1 cellular context compared by ENCODE assay signal in the genomic region with DNA sequence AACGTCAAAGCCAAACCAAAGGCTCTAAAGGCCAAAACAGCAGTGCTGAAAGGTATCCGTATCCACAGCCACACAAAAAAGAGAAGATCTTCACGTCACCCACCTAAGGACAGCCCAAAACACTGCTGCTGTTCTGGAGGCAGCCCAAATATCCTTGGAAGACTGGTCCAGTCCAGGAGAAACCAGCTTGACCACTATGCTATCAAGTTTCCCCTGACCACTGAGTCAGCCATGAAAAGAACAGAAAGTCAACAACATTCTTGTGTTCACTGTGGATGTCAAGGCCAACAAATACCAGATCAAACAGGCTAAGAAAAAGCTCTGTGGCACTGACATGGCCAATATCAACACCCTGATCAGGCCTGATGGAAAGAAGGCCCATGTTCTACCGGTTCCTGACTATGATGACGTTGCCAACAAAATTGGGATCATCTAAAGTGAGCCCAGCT.
TF ChIP-seq lines count a peak whose summit lies in the region.

No MANE protein-coding gene starts in this region.

TF ChIP-seq in HepG2, 621 proteins besides CTCF, POLR2A, EP300 and RAD21 (continued from another document and continues in another):
- TF ChIP-seq PBX3 (CRISPR knock-in tag; IDR thresholded peaks at IDR 0.05; ENCODE audit: borderline replicate concordance) (no peak), ZNF512 (CRISPR knock-in tag; IDR thresholded peaks at IDR 0.05) (no peak), ARNT2 (CRISPR knock-in tag; IDR thresholded peaks at IDR 0.05; ENCODE audit: low read depth) (no peak), ZFX (CRISPR knock-in tag; IDR thresholded peaks at IDR 0.05; ENCODE audit: low read depth) (peak; percentile 65), ZNF788 (CRISPR knock-in tag; IDR thresholded peaks at IDR 0.05; ENCODE audit: borderline replicate concordance) (peak; percentile 45; the same call in 1 of the 2 replicates), CREB3 (CRISPR knock-in tag; IDR thresholded peaks at IDR 0.05) (no peak), USF2 (IDR thresholded peaks at IDR 0.05; ENCODE audit: low read depth, low read length) (no peak), USF2 (CRISPR knock-in tag; IDR thresholded peaks at IDR 0.05; ENCODE audit: borderline replicate concordance) (no peak), NR2C2 (CRISPR knock-in tag; IDR thresholded peaks at IDR 0.05; ENCODE audit: borderline replicate concordance) (peak; percentile 23; the same call in 1 of the 2 replicates), TAF1 (CRISPR knock-in tag; IDR thresholded peaks at IDR 0.05) (no peak), RCOR2 (CRISPR knock-in tag; IDR thresholded peaks at IDR 0.05) (peak; percentile 86), TCF7 (IDR thresholded peaks at IDR 0.05; ENCODE audit: low read depth) (peak; percentile 92), MEIS2 (CRISPR knock-in tag; IDR thresholded peaks at IDR 0.05) (peak; percentile 83; the same call in 1 of the 2 replicates), HIC2 (CRISPR knock-in tag; IDR thresholded peaks at IDR 0.05; ENCODE audit: low read depth) (0 out of 2 replicates have a peak, but pooled peaks have one; percentile 24), ZBTB21 (CRISPR knock-in tag; IDR thresholded peaks at IDR 0.05) (no peak; the same call in 1 of the 2 replicates), ZNF180 (CRISPR knock-in tag; IDR thresholded peaks at IDR 0.05; ENCODE audit: borderline replicate concordance, low read depth) (no peak), NR2F6 (IDR thresholded peaks at IDR 0.05) (peak; percentile 82), NR2F6 (CRISPR knock-in tag; IDR thresholded peaks at IDR 0.05) (peak; percentile 94), ETV5 (CRISPR knock-in tag; IDR thresholded peaks at IDR 0.05; ENCODE audit: borderline replicate concordance) (peak; percentile 41; the same call in 1 of the 2 replicates), ZNF501 (CRISPR knock-in tag; IDR thresholded peaks at IDR 0.05) (peak; percentile 66)
- TF ChIP-seq, protein P1, sequence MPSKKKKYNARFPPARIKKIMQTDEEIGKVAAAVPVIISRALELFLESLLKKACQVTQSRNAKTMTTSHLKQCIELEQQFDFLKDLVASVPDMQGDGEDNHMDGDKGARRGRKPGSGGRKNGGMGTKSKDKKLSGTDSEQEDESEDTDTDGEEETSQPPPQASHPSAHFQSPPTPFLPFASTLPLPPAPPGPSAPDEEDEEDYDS (CRISPR knock-in tag; IDR thresholded peaks at IDR 0.05): peak; percentile 54; the same call in 1 of the 2 replicates
- TF ChIP-seq, protein P2, sequence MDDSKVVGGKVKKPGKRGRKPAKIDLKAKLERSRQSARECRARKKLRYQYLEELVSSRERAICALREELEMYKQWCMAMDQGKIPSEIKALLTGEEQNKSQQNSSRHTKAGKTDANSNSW (CRISPR knock-in tag; IDR thresholded peaks at IDR 0.05; ENCODE audit: borderline replicate concordance): no peak
- TF ChIP-seq, protein P3, sequence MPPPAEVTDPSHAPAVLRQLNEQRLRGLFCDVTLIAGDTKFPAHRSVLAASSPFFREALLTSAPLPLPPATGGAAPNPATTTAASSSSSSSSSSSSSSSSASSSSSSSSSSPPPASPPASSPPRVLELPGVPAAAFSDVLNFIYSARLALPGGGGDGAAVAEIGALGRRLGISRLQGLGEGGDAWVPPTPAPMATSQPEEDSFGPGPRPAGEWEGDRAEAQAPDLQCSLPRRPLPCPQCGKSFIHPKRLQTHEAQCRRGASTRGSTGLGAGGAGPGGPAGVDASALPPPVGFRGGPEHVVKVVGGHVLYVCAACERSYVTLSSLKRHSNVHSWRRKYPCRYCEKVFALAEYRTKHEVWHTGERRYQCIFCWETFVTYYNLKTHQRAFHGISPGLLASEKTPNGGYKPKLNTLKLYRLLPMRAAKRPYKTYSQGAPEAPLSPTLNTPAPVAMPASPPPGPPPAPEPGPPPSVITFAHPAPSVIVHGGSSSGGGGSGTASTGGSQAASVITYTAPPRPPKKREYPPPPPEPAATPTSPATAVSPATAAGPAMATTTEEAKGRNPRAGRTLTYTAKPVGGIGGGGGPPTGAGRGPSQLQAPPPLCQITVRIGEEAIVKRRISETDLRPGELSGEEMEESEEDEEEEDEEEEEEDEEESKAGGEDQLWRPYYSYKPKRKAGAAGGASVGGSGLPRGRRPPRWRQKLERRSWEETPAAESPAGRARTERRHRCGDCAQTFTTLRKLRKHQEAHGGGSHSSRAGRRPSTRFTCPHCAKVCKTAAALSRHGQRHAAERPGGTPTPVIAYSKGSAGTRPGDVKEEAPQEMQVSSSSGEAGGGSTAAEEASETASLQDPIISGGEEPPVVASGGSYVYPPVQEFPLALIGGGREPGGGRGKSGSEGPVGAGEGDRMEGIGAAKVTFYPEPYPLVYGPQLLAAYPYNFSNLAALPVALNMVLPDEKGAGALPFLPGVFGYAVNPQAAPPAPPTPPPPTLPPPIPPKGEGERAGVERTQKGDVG (CRISPR knock-in tag; IDR thresholded peaks at IDR 0.05; ENCODE audit: borderline replicate concordance): no peak
- TF ChIP-seq, protein P4, sequence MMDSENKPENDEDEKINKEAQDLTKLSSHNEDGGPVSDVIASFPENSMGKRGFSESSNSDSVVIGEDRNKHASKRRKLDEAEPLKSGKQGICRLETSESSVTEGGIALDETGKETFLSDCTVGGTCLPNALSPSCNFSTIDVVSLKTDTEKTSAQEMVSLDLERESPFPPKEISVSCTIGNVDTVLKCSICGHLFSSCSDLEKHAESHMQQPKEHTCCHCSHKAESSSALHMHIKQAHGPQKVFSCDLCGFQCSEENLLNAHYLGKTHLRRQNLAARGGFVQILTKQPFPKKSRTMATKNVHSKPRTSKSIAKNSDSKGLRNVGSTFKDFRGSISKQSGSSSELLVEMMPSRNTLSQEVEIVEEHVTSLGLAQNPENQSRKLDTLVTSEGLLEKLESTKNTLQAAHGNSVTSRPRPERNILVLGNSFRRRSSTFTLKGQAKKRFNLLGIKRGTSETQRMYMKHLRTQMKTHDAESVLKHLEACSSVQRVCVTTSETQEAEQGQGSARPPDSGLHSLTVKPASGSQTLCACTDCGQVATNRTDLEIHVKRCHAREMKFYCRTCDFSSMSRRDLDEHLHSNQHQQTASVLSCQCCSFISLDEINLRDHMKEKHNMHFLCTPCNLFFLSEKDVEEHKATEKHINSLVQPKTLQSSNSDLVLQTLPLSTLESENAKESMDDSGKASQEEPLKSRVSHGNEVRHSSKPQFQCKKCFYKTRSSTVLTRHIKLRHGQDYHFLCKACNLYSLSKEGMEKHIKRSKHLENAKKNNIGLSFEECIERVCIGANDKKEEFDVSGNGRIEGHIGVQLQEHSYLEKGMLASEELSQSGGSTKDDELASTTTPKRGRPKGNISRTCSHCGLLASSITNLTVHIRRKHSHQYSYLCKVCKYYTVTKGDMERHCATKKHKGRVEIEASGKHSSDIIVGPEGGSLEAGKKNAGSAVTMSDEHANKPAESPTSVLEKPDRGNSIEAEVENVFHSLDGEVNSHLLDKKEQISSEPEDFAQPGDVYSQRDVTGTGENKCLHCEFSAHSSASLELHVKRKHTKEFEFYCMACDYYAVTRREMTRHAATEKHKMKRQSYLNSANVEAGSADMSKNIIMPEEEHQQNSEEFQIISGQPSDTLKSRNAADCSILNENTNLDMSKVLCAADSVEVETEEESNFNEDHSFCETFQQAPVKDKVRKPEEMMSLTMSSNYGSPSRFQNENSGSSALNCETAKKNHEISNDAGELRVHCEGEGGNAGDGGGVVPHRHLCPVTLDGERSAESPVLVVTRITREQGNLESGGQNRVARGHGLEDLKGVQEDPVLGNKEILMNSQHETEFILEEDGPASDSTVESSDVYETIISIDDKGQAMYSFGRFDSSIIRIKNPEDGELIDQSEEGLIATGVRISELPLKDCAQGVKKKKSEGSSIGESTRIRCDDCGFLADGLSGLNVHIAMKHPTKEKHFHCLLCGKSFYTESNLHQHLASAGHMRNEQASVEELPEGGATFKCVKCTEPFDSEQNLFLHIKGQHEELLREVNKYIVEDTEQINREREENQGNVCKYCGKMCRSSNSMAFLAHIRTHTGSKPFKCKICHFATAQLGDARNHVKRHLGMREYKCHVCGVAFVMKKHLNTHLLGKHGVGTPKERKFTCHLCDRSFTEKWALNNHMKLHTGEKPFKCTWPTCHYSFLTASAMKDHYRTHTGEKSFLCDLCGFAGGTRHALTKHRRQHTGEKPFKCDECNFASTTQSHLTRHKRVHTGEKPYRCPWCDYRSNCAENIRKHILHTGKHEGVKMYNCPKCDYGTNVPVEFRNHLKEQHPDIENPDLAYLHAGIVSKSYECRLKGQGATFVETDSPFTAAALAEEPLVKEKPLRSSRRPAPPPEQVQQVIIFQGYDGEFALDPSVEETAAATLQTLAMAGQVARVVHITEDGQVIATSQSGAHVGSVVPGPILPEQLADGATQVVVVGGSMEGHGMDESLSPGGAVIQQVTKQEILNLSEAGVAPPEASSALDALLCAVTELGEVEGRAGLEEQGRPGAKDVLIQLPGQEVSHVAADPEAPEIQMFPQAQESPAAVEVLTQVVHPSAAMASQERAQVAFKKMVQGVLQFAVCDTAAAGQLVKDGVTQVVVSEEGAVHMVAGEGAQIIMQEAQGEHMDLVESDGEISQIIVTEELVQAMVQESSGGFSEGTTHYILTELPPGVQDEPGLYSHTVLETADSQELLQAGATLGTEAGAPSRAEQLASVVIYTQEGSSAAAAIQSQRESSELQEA (CRISPR knock-in tag; IDR thresholded peaks at IDR 0.05; ENCODE audit: not compliant biosample characterization): no peak
- TF ChIP-seq, protein P5, sequence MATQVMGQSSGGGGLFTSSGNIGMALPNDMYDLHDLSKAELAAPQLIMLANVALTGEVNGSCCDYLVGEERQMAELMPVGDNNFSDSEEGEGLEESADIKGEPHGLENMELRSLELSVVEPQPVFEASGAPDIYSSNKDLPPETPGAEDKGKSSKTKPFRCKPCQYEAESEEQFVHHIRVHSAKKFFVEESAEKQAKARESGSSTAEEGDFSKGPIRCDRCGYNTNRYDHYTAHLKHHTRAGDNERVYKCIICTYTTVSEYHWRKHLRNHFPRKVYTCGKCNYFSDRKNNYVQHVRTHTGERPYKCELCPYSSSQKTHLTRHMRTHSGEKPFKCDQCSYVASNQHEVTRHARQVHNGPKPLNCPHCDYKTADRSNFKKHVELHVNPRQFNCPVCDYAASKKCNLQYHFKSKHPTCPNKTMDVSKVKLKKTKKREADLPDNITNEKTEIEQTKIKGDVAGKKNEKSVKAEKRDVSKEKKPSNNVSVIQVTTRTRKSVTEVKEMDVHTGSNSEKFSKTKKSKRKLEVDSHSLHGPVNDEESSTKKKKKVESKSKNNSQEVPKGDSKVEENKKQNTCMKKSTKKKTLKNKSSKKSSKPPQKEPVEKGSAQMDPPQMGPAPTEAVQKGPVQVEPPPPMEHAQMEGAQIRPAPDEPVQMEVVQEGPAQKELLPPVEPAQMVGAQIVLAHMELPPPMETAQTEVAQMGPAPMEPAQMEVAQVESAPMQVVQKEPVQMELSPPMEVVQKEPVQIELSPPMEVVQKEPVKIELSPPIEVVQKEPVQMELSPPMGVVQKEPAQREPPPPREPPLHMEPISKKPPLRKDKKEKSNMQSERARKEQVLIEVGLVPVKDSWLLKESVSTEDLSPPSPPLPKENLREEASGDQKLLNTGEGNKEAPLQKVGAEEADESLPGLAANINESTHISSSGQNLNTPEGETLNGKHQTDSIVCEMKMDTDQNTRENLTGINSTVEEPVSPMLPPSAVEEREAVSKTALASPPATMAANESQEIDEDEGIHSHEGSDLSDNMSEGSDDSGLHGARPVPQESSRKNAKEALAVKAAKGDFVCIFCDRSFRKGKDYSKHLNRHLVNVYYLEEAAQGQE (IDR thresholded peaks at IDR 0.05; ENCODE audit: borderline replicate concordance in 1 of 2, low read depth in 1 of 2, low read length in 2 of 2): no peak
